In genomic region chr4:13059015-13059414, GRCh38 we compare ENCODE assay signal across 19 cellular contexts.
"Had no signal": no experiment of that assay in that cellular context is flagged by ENCODE, and none has a peak within 500 bp of the region (broad histone marks: within the 10 kb centered on the region; RNA-seq: fewer than 3 reads in every experiment).

No MANE protein-coding gene starts in this region.

- H3K4me1 ChIP-seq: heart right ventricle, lower lobe of right lung, neural progenitor cell had no signal

- ATAC-seq: heart right ventricle, left lobe of liver, lower lobe of right lung, mucosa of descending colon had no signal

- H3K36me3 Mint-ChIP-seq: activated naive CD4-positive, alpha-beta T cell treated with anti-CD3 and anti-CD28 coated beads, Interleukin-2, amount 10 ng/mL, durations not matched to agents 7 days and 5 days; neural progenitor cell had no signal

- H3K27ac ChIP-seq: cardiac muscle cell, heart right ventricle, lower lobe of right lung, neural progenitor cell, suprapubic skin, tibial nerve, WERI-Rb-1 had no signal

- DNase-seq: activated CD4-positive, alpha-beta T cell treated with anti-CD3 and anti-CD28 coated beads, Interleukin-2, amount 50 U/mL, for 4 hours; activated effector memory CD4-positive, alpha-beta T cell treated with anti-CD3 and anti-CD28 coated beads, Interleukin-2, amount 50 U/mL, for 16 hours; activated naive CD4-positive, alpha-beta T cell treated with anti-CD3 and anti-CD28 coated beads, Interleukin-2, amount 10 ng/mL, durations not matched to agents 7 days and 5 days; activated T-cell treated with anti-CD3 and anti-CD28 coated beads, Interleukin-2, amount 50 U/mL, for 72 hours; cortex of kidney; endodermal cell; heart right ventricle; lower lobe of right lung; mesendoderm; mucosa of descending colon; stimulated activated CD4-positive, alpha-beta T cell treated with anti-CD3 and anti-CD28 coated beads, Interleukin-4, amount 100 ng/mL, for 1 hour; T-helper 1 cell; WERI-Rb-1 had no signal

- H3K4me3 ChIP-seq: cardiac muscle cell, heart right ventricle, lower lobe of right lung, mucosa of descending colon, neural progenitor cell, suprapubic skin, tibial nerve had no signal

- H3K9me3 Mint-ChIP-seq: activated naive CD4-positive, alpha-beta T cell treated with anti-CD3 and anti-CD28 coated beads, Interleukin-2, amount 10 ng/mL, durations not matched to agents 7 days and 5 days; endodermal cell; neural progenitor cell had no signal

- H3K36me3 ChIP-seq: cardiac muscle cell, heart right ventricle, lower lobe of right lung, neural progenitor cell, suprapubic skin, tibial nerve, WERI-Rb-1 had no signal

- H3K27me3 ChIP-seq: heart right ventricle, neural progenitor cell, suprapubic skin, tibial nerve had no signal

- H3K4me2 ChIP-seq: neural progenitor cell had no signal

- H3K4me3 Mint-ChIP-seq: activated naive CD4-positive, alpha-beta T cell treated with anti-CD3 and anti-CD28 coated beads, Interleukin-2, amount 10 ng/mL, durations not matched to agents 7 days and 5 days; activated T-cell treated with anti-CD3 and anti-CD28 coated beads, Interleukin-2, amount 50 U/mL, for 72 hours; endodermal cell; neural progenitor cell; stimulated activated naive CD8-positive, alpha-beta T cell treated with anti-CD3 and anti-CD28 coated beads, Interleukin-15, Interleukin-2, amounts not matched to agents 100 ng/mL and 50 ng/mL, for 24 hours had no signal

- H3K27ac Mint-ChIP-seq: activated naive CD4-positive, alpha-beta T cell treated with anti-CD3 and anti-CD28 coated beads, Interleukin-2, amount 10 ng/mL, durations not matched to agents 7 days and 5 days; activated T-cell treated with anti-CD3 and anti-CD28 coated beads, Interleukin-2, amount 50 U/mL, for 72 hours; endodermal cell; neural progenitor cell; stimulated activated naive CD8-positive, alpha-beta T cell treated with anti-CD3 and anti-CD28 coated beads, Interleukin-15, Interleukin-2, amounts not matched to agents 100 ng/mL and 50 ng/mL, for 24 hours had no signal

- H3K9me3 ChIP-seq: heart right ventricle, lower lobe of right lung, mucosa of descending colon, suprapubic skin, tibial nerve had no signal

- H3K9ac ChIP-seq: neural progenitor cell had no signal

- H2AFZ ChIP-seq: neural progenitor cell had no signal

- H3K27me3 Mint-ChIP-seq: activated naive CD4-positive, alpha-beta T cell treated with anti-CD3 and anti-CD28 coated beads, Interleukin-2, amount 10 ng/mL, durations not matched to agents 7 days and 5 days; stimulated activated naive CD8-positive, alpha-beta T cell treated with anti-CD3 and anti-CD28 coated beads, Interleukin-15, Interleukin-2, amounts not matched to agents 100 ng/mL and 50 ng/mL, for 24 hours had no signal

- H3K4me1 Mint-ChIP-seq: activated naive CD4-positive, alpha-beta T cell treated with anti-CD3 and anti-CD28 coated beads, Interleukin-2, amount 10 ng/mL, durations not matched to agents 7 days and 5 days; endodermal cell; neural progenitor cell had no signal
